In the genomic region with DNA sequence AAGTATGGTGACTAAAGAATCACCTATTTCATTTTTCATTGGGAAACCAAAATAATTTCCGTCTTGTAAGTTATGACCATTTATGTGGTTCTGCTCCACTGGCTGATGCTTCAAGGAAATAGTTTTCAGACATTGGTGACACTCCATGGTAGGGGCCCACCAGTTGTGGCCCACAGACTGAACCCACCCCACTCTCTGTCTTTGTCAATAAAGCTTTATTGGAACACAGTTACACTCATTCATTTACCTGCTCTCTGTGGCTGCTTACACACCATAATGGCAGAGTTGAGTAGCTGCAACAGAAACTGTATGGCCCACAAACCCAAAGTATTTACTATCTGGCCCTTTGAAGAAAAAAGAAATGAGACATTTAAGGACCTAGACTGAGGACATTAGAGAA, we compare ENCODE assay signal across 3 cellular contexts.
TF ChIP-seq lines count a peak whose summit lies in the region.

No MANE protein-coding gene starts in this region.

TF ChIP-seq in GM23338, 12 proteins besides CTCF, POLR2A, EP300 and RAD21 (continues in another document):
- TF ChIP-seq STAT1 (IDR thresholded peaks at IDR 0.05; ENCODE audit: unreplicated experiment) (no peak), POLR2AphosphoS5 (IDR thresholded peaks at IDR 0.05; ENCODE audit: low read depth) (no peak), ZNF331 (CRISPR knock-in tag; IDR thresholded peaks at IDR 0.05; ENCODE audit: low read depth) (no peak), JUNB (IDR thresholded peaks at IDR 0.05; ENCODE audit: unreplicated experiment) (no peak), EZH2 (IDR thresholded peaks at IDR 0.05; ENCODE audit: low read depth, unreplicated experiment) (no peak), CREB1 (CRISPR knock-in tag; IDR thresholded peaks at IDR 0.05; ENCODE audit: low read depth) (no peak), ZNF114 (CRISPR knock-in tag; IDR thresholded peaks at IDR 0.05) (no peak), NANOG (IDR thresholded peaks at IDR 0.05; ENCODE audit: borderline replicate concordance) (no peak)
- TF ChIP-seq, protein P1, sequence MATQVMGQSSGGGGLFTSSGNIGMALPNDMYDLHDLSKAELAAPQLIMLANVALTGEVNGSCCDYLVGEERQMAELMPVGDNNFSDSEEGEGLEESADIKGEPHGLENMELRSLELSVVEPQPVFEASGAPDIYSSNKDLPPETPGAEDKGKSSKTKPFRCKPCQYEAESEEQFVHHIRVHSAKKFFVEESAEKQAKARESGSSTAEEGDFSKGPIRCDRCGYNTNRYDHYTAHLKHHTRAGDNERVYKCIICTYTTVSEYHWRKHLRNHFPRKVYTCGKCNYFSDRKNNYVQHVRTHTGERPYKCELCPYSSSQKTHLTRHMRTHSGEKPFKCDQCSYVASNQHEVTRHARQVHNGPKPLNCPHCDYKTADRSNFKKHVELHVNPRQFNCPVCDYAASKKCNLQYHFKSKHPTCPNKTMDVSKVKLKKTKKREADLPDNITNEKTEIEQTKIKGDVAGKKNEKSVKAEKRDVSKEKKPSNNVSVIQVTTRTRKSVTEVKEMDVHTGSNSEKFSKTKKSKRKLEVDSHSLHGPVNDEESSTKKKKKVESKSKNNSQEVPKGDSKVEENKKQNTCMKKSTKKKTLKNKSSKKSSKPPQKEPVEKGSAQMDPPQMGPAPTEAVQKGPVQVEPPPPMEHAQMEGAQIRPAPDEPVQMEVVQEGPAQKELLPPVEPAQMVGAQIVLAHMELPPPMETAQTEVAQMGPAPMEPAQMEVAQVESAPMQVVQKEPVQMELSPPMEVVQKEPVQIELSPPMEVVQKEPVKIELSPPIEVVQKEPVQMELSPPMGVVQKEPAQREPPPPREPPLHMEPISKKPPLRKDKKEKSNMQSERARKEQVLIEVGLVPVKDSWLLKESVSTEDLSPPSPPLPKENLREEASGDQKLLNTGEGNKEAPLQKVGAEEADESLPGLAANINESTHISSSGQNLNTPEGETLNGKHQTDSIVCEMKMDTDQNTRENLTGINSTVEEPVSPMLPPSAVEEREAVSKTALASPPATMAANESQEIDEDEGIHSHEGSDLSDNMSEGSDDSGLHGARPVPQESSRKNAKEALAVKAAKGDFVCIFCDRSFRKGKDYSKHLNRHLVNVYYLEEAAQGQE (IDR thresholded peaks at IDR 0.05; ENCODE audit: unreplicated experiment), result no peak

TF ChIP-seq in HEK293, 187 proteins besides CTCF, POLR2A, EP300 and RAD21:
- TF ChIP-seq PRDM1 (tag by site-specific recombination; IDR thresholded peaks at IDR 0.05) (no peak), ZNF707 (tag by site-specific recombination; IDR thresholded peaks at IDR 0.05) (no peak)
- TF ChIP-seq, protein P2, sequence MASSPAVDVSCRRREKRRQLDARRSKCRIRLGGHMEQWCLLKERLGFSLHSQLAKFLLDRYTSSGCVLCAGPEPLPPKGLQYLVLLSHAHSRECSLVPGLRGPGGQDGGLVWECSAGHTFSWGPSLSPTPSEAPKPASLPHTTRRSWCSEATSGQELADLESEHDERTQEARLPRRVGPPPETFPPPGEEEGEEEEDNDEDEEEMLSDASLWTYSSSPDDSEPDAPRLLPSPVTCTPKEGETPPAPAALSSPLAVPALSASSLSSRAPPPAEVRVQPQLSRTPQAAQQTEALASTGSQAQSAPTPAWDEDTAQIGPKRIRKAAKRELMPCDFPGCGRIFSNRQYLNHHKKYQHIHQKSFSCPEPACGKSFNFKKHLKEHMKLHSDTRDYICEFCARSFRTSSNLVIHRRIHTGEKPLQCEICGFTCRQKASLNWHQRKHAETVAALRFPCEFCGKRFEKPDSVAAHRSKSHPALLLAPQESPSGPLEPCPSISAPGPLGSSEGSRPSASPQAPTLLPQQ (tag by site-specific recombination; IDR thresholded peaks at IDR 0.05), result 0 out of 2 replicates have a peak, but pooled peaks have one; percentile 11

TF ChIP-seq in K562, 482 proteins besides CTCF, POLR2A, EP300 and RAD21:
- TF ChIP-seq ELF2 (CRISPR knock-in tag; IDR thresholded peaks at IDR 0.05) (no peak), DACH1 (IDR thresholded peaks at IDR 0.05; ENCODE audit: partially characterized antibody) (no peak), NR1H2 (CRISPR knock-in tag; IDR thresholded peaks at IDR 0.05) (no peak), ZNF384 (IDR thresholded peaks at IDR 0.05; ENCODE audit: low read depth, low read length) (peak; percentile 71)
- TF ChIP-seq, protein P3, sequence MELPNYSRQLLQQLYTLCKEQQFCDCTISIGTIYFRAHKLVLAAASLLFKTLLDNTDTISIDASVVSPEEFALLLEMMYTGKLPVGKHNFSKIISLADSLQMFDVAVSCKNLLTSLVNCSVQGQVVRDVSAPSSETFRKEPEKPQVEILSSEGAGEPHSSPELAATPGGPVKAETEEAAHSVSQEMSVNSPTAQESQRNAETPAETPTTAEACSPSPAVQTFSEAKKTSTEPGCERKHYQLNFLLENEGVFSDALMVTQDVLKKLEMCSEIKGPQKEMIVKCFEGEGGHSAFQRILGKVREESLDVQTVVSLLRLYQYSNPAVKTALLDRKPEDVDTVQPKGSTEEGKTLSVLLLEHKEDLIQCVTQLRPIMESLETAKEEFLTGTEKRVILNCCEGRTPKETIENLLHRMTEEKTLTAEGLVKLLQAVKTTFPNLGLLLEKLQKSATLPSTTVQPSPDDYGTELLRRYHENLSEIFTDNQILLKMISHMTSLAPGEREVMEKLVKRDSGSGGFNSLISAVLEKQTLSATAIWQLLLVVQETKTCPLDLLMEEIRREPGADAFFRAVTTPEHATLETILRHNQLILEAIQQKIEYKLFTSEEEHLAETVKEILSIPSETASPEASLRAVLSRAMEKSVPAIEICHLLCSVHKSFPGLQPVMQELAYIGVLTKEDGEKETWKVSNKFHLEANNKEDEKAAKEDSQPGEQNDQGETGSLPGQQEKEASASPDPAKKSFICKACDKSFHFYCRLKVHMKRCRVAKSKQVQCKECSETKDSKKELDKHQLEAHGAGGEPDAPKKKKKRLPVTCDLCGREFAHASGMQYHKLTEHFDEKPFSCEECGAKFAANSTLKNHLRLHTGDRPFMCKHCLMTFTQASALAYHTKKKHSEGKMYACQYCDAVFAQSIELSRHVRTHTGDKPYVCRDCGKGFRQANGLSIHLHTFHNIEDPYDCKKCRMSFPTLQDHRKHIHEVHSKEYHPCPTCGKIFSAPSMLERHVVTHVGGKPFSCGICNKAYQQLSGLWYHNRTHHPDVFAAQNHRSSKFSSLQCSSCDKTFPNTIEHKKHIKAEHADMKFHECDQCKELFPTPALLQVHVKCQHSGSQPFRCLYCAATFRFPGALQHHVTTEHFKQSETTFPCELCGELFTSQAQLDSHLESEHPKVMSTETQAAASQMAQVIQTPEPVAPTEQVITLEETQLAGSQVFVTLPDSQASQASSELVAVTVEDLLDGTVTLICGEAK (IDR thresholded peaks at IDR 0.05), result peak; percentile 97
- TF ChIP-seq, protein P3 (CRISPR knock-in tag; IDR thresholded peaks at IDR 0.05), result peak; percentile 95
